In genomic region chr12:72966684-72967083, GRCh38 we compare ENCODE assay signal across 34 cellular contexts.
"Had no signal": no experiment of that assay in that cellular context is flagged by ENCODE, and none has a peak within 500 bp of the region (broad histone marks: within the 10 kb centered on the region; RNA-seq: fewer than 3 reads in every experiment).

No MANE protein-coding gene starts in this region.

- H3K27me3 ChIP-seq: MG63 had no signal

- H3K9me3 ChIP-seq: MG63 had no signal

- H3K36me3 ChIP-seq: MG63 had no signal

- H3K4me3 ChIP-seq: MG63 had no signal

- DNase-seq: Karpas-422, Kasumi-1, MG63, MM.1S, MV-4-11, NCI-H1048, NCI-H1092, NCI-H1092 treated with DMSO at 0.1 percent for 48 hours, NCI-H1105, NCI-H1105 treated with DMSO at 0.1 percent for 48 hours, NCI-H1417, NCI-H1417 treated with DMSO at 0.1 percent for 48 hours, NCI-H1436, NCI-H1436 treated with DMSO at 0.1 percent for 48 hours, NCI-H146, NCI-H1694, NCI-H1694 treated with DMSO at 0.1 percent for 48 hours, NCI-H187, NCI-H187 treated with DMSO at 0.1 percent for 48 hours, NCI-H1930, NCI-H2029, NCI-H2029 treated with DMSO at 0.1 percent for 48 hours, NCI-H2081, NCI-H2081 treated with DMSO at 0.1 percent for 48 hours, NCI-H2107, NCI-H2171, NCI-H2171 treated with DMSO at 0.1 percent for 48 hours, NCI-H2227 treated with DMSO at 0.1 percent for 48 hours, NCI-H226, NCI-H345, NCI-H446, NCI-H446 treated with DMSO at 0.1 percent for 48 hours, NCI-H510A, NCI-H510A treated with DMSO at 0.1 percent for 48 hours had no signal
